In the genomic region with DNA sequence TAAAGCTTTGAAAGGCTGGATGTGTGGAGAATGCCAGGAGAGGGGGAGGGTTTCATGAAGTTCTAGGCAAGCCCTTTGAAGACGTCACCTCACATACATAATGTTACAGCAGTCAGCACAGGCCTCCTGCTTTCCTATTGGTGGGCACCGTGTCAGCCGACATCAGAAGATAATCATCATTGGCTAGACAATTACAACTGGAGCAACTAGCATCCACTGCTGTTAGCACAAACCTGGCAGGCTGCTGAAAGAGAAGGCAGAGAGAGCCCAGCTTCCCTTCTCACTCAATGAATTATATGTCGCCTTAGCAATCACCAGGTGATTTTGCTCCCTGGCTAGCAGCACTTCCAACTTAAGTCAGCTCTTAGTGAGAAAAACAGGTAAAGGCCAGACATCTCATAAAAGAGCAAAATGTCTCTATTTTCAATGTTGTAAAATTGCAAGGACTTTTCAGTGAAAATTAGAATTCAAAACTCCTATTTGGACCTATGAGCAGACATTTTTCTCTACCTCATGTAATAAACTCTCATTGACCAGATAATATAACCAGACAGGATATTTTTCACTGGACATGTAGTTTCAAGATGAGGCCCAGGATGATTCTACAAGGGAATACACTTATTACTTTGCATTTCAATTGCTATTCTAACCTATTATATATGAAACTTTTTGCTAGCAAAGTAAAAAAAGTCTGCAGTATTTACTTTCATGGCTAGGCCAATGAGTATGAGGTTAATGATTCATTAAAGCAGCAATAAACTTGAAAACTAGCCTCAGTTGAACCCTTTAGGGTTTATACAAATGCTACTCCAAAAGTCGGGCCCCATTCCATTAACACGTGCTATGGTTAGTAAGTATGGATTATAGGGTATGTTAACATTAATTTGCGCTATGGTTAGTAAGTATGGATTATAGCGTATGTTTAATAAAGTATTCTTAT, we compare ENCODE assay signal across 8 cellular contexts. TPM values are rescaled to one million over a fixed set of nuclear protein-coding genes. Genes with fewer than 3 reads are reported as not detected.
DNase-seq lines count a peak whose midpoint lies in the region; ATAC-seq, FAIRE-seq and TF ChIP-seq lines count a peak whose summit lies in the region.

No MANE protein-coding gene starts in this region.

- H3K79me2 ChIP-seq in K562 (ENCODE audit: control insufficient read depth, insufficient read depth, low read length) = peaks cover 82% of the 10 kb centered on the region

- H3K9me3 ChIP-seq in K562 (replicated peaks; ENCODE audit: control insufficient read depth, insufficient read depth, low read depth, low read length) (no peaks in the 10 kb centered on the region), iPS-18a (ENCODE audit: control insufficient read depth, low read depth, low read length) (no peaks in the 10 kb centered on the region)

- CTCF ChIA-PET in K562 (lab: Yijun Ruan, JAX; ENCODE audit: low intra/inter-chr PET ratio) = no interaction called here

- in situ Hi-C loops in GM13977 (cut with MboI; ENCODE audit: low pct_unique_long_range_greater_than_20kb, low sequenced_read_pairs, unreplicated experiment) (no loop called here), K562 (cut with MboI) (no loop called here)

- H3K9ac ChIP-seq in K562 (ENCODE audit: insufficient read depth in 1 of 2, low read depth in 2 of 2, low read length in 2 of 2) (peak overlapping the region in 1 of 2 experiments; percentile 97; a peak in 3 of 4 replicates), iPS-18a (ENCODE audit: low read length) (peak overlapping the region; percentile 20)

- H3K27ac ChIP-seq in K562 (ENCODE audit: extremely low read depth, low read depth, low read length) (peak overlapping the region; percentile 98), iPS-18a (ENCODE audit: low read length) (peak overlapping the region; percentile 32)

- H4K20me1 ChIP-seq in K562 (replicated peaks; ENCODE audit: control insufficient read depth, insufficient read depth, low read length) = no peaks in the 10 kb centered on the region

- no peak overlapping the region for H2AFZ ChIP-seq in K562 (ENCODE audit: low read depth, low read length)

- POLR2A ChIA-PET in K562 (lab: Yijun Ruan, JAX) = interaction anchor here (0.7 to 2.1 kb wide), 5 partner anchors 10 to 58 kb away, joined by 3 to 17 read pairs (median 3); no protein-coding TSS in a partner anchor

- FAIRE-seq in K562 (lab: Jason Lieb, UNC) = peak; percentile 99

- no peaks in the 10 kb centered on the region for H3K27me3 ChIP-seq in K562 (ENCODE audit: control insufficient read depth in 2 of 2, insufficient read depth in 2 of 2, low read length in 2 of 2)
- H3K27me3 ChIP-seq in iPS-18a (ENCODE audit: control insufficient read depth, insufficient read depth, low read length) = no peaks in the 10 kb centered on the region

- 32% methylated on average over 8 of the region's 8 CpGs for WGBS in K562 (ENCODE audit: insufficient coverage, low coverage, missing lambda C conversion rate)

- no peaks in the 10 kb centered on the region for H3K9me1 ChIP-seq in K562 (ENCODE audit: control insufficient read depth, insufficient read depth, low read length)

- H3K36me3 ChIP-seq in K562 (ENCODE audit: control insufficient read depth, insufficient read depth, low read length) (peaks cover 47% of the 10 kb centered on the region), iPS-18a (ENCODE audit: control insufficient read depth, low read depth, low read length) (peaks cover 13% of the 10 kb centered on the region)

- TF ChIP-seq POLR2A in K562 (conservative IDR thresholded peaks at IDR 0.05) = peak; percentile 98

- ATAC-seq in HG02588 (IDR thresholded peaks at IDR 0.05; ENCODE audit: unreplicated experiment) (peak; percentile 76), K562 (peak; percentile 71)

- TF ChIP-seq RAD21 in K562 (CRISPR knock-in tag; conservative IDR thresholded peaks at IDR 0.05 in 1 of 2, IDR thresholded peaks at IDR 0.05 in 1 of 2) = no peak

- no peak overlapping the region for H3K4me3 ChIP-seq in K562
- no peak overlapping the region for H3K4me3 ChIP-seq in iPS-18a (ENCODE audit: low read length)

- TF ChIP-seq CTCF in GM13977 (IDR thresholded peaks at IDR 0.05; ENCODE audit: extremely low read depth, insufficient read depth, missing control alignments) (no peak), K562 (IDR thresholded peaks at IDR 0.05 in 2 of 3, conservative IDR thresholded peaks at IDR 0.05 in 1 of 3; ENCODE audit: insufficient read depth in 2 of 3, low read depth in 1 of 3, low read length in 3 of 3) (no peak)

- peaks cover 22 to 26% of the 10 kb centered on the region in 2 experiments for H3K4me1 ChIP-seq in K562 (replicated peaks in 1 of 2; ENCODE audit: control insufficient read depth in 2 of 2, insufficient read depth in 2 of 2, low read length in 2 of 2)
- H3K4me1 ChIP-seq in iPS-18a (ENCODE audit: control insufficient read depth, low read depth, low read length) = peaks cover 31% of the 10 kb centered on the region

- DNase-seq in GM13977 (ENCODE audit: low spot score) = peak; percentile 83
- peak; percentile 18 for DNase-seq in NCI-H1092 (lab: John Stamatoyannopoulos, UW)
- DNase-seq in T-helper 22 cell (ENCODE audit: low read depth) = peak; percentile 54
- peak; percentile 85 to 96 (median 90) for DNase-seq in K562 (ENCODE audit: extremely low read depth in 1 of 4, low spot score in 3 of 4)
- peak; percentile 52 to 54 for DNase-seq in stimulated activated CD4-positive, alpha-beta T cell treated with anti-CD3 and anti-CD28 coated beads, Interleukin-12 subunit alpha, Interleukin-12 subunit beta, amount 100 ng/mL, for 24 hours (ENCODE audit: low read depth in 2 of 2)
- DNase-seq in COLO829 (ENCODE audit: low spot score) = no peak

- intact Hi-C loops in K562 (cut with micrococcal nuclease) = loop anchor here (1.0 to 10.0 kb wide), 2 partner anchors 11 to 379 kb away; a partner anchor contains a TSS

- TSS peak; percentile 96 for BruUV-seq in K562 (replicated peaks; lab: Mats Ljungman, UMichigan)

- H3K4me2 ChIP-seq in K562 (ENCODE audit: insufficient read depth, low read length) = peak overlapping the region; percentile 96

- TF ChIP-seq EP300 in K562 (IDR thresholded peaks at IDR 0.05; ENCODE audit: low read length) = peak; percentile 47; the same call in 1 of the 2 replicates

TF ChIP-seq in K562, 482 proteins besides CTCF, POLR2A, EP300 and RAD21 (continues in another document):
- TF ChIP-seq NFRKB (IDR thresholded peaks at IDR 0.05; ENCODE audit: low read depth) = no peak; the same call in 1 of the 2 replicates
- no peak for TF ChIP-seq PHF21A (IDR thresholded peaks at IDR 0.05; ENCODE audit: borderline replicate concordance, low read depth)
- no peak for TF ChIP-seq RBM17 (IDR thresholded peaks at IDR 0.05; ENCODE audit: borderline replicate concordance, low read depth, low read length)
- no peak for TF ChIP-seq ZNF444 (CRISPR knock-in tag; IDR thresholded peaks at IDR 0.05)
- no peak for TF ChIP-seq KAT2B (IDR thresholded peaks at IDR 0.05; ENCODE audit: low read depth, low read length)
- TF ChIP-seq BMI1 (IDR thresholded peaks at IDR 0.05; ENCODE audit: low read length) = no peak
- TF ChIP-seq FOS (IDR thresholded peaks at IDR 0.05; ENCODE audit: extremely low read depth, insufficient read length) = peak; percentile 82
- TF ChIP-seq KDM1A (IDR thresholded peaks at IDR 0.05) = no peak
- TF ChIP-seq, protein P1, sequence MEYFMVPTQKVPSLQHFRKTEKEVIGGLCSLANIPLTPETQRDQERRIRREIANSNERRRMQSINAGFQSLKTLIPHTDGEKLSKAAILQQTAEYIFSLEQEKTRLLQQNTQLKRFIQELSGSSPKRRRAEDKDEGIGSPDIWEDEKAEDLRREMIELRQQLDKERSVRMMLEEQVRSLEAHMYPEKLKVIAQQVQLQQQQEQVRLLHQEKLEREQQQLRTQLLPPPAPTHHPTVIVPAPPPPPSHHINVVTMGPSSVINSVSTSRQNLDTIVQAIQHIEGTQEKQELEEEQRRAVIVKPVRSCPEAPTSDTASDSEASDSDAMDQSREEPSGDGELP (CRISPR knock-in tag; IDR thresholded peaks at IDR 0.05; ENCODE audit: borderline replicate concordance) = peak; percentile 24; the same call in 1 of the 2 replicates
- TF ChIP-seq NRF1 (conservative IDR thresholded peaks at IDR 0.05 in 1 of 2, IDR thresholded peaks at IDR 0.05 in 1 of 2) = peak in 1 of 2 experiments; percentile 42; a peak in 1 of 4 replicates
- peak; percentile 43 for TF ChIP-seq CREB1 (IDR thresholded peaks at IDR 0.05)
- TF ChIP-seq CREB1 (CRISPR knock-in tag; IDR thresholded peaks at IDR 0.05) = peak; percentile 58; the same call in 1 of the 2 replicates
- TF ChIP-seq SREBF2 (CRISPR knock-in tag; IDR thresholded peaks at IDR 0.05) = no peak
- TF ChIP-seq, protein P2, sequence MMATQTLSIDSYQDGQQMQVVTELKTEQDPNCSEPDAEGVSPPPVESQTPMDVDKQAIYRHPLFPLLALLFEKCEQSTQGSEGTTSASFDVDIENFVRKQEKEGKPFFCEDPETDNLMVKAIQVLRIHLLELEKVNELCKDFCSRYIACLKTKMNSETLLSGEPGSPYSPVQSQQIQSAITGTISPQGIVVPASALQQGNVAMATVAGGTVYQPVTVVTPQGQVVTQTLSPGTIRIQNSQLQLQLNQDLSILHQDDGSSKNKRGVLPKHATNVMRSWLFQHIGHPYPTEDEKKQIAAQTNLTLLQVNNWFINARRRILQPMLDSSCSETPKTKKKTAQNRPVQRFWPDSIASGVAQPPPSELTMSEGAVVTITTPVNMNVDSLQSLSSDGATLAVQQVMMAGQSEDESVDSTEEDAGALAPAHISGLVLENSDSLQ (IDR thresholded peaks at IDR 0.05) = peak; percentile 85
- TF ChIP-seq GTF2E2 (tag; IDR thresholded peaks at IDR 0.05) = no peak
- TF ChIP-seq ZNF174 (CRISPR knock-in tag; IDR thresholded peaks at IDR 0.05) = no peak

RNA-seq across cellular contexts. Expression of a gene that starts 4.3 kb away (rescaled TPM):
- total RNA-seq in K562 (2011; cell fraction: chromatin; rRNA removed; ENCODE audit: low replicate concordance) = 35.9 and 91.6 TPM in 2 replicates
- total RNA-seq in K562 (2011; cell fraction: nucleolus; rRNA removed) = 22.5 and 58.2 TPM in 2 replicates
- 57.6 and 78.6 TPM in 2 replicates for total RNA-seq in K562 (2011; cell fraction: nucleoplasm; rRNA removed)
- total RNA-seq in K562 (2014; rRNA removed) (18.3 and 18.4 TPM in 2 replicates), K562 (2014; rRNA removed; fragmentation: Illumina TruSeq; extraction: Trizol) (51.0 and 56.5 TPM in 2 replicates), K562 (2015; rRNA removed; fragmentation: Illumina TruSeq; extraction: Trizol) (34.0 and 36.4 TPM in 2 replicates), K562 (2021) (50.4 and 55.0 TPM in 2 replicates)
- polyA plus RNA-seq in K562 (2011; rRNA removed) (72.9 and 81.1 TPM in 2 replicates), K562 (2014; fragmentation: Illumina TruSeq; extraction: Trizol) (58.8 and 82.6 TPM in 2 replicates), K562 (2014; fragmentation: Nextera tagmentation; extraction: Ambion mirVana) (10 to 100 TPM; 30.9 to 31.0 TPM), K562 (2014; rRNA removed) (46.0 and 77.8 TPM in 2 replicates)
- polyA plus RNA-seq in K562 (2011; cell fraction: cytosol; rRNA removed) = 21.1 and 30.4 TPM in 2 replicates
- 29.4 and 50.1 TPM in 2 replicates for polyA plus RNA-seq in K562 (2011; cell fraction: nucleus; rRNA removed)
- 31.1 and 56.7 TPM in 2 replicates for polyA plus RNA-seq in K562 (2012)
- 66.7 and 67.9 TPM in 2 replicates for polyA minus RNA-seq in K562 (2011; rRNA and poly(A)+ RNA removed)
- 18.6 and 21.9 TPM in 2 replicates for polyA minus RNA-seq in K562 (2011; cell fraction: cytosol; rRNA and poly(A)+ RNA removed)
- 19.7 and 20.5 TPM in 2 replicates for polyA minus RNA-seq in K562 (2011; cell fraction: nucleus; rRNA and poly(A)+ RNA removed)
